15 cellular contexts compared by ENCODE assay signal in the genomic region with DNA sequence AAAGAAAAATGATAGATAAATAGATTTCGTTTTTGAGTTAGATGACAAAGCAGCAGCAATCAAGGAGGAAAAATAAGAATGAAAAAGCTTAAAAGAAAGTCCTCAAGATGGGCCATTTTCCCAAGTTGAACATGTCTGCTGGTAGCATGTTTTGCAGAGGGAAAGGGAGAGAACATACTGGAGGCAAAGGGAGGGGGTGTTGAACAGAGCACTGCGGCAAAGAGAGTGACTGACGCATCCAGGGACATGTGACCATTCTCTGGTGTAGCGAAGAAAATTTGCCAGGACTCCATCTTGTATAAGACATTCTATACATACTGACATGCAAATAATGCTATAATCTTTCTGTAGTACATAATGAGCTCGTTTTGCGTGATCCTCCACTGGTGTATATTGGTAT. TPM values are rescaled to one million over a fixed set of nuclear protein-coding genes. Genes with fewer than 3 reads are reported as not detected.
DNase-seq lines count a peak whose midpoint lies in the region; TF ChIP-seq lines count a peak whose summit lies in the region.
"Had no signal": no experiment of that assay in that cellular context is flagged by ENCODE, and none has a peak within 500 bp of the region (broad histone marks: within the 10 kb centered on the region; RNA-seq: fewer than 3 reads in every experiment).

No MANE protein-coding gene starts in this region.

- H3K36me3 ChIP-seq in HUES48 (ENCODE audit: control insufficient read depth, insufficient read depth, low read length) = no peaks in the 10 kb centered on the region
- no peaks in the 10 kb centered on the region for H3K36me3 ChIP-seq in tibial nerve
- H3K36me3 ChIP-seq: breast epithelium, suprapubic skin had no signal

- TF ChIP-seq POLR2A in tibial nerve (IDR thresholded peaks at IDR 0.05) = no peak

- H3K27me3 ChIP-seq in HUES48 (ENCODE audit: control insufficient read depth, insufficient read depth, low read length) (no peaks in the 10 kb centered on the region), tibial nerve (peaks cover 0 to 18% of the 10 kb centered on the region in 2 donors)
- H3K27me3 ChIP-seq: suprapubic skin had no signal

- peak in 1 of 2 donors; percentile 61 for TF ChIP-seq EP300 in tibial nerve (IDR thresholded peaks at IDR 0.05)

- 22 to 46% methylated on average over 6 of the region's 6 CpGs for WGBS in tibial nerve, 2 donors

- no peak overlapping the region for H3K9ac ChIP-seq in HUES48 (ENCODE audit: low read depth, low read length)

- no peak for TF ChIP-seq CTCF in astrocyte of the cerebellum (IDR thresholded peaks at IDR 0.05; ENCODE audit: low read depth, low read length, missing control alignments)
- TF ChIP-seq CTCF in retinal pigment epithelial cell (conservative IDR thresholded peaks at IDR 0.05; ENCODE audit: low read depth, low read length) = no peak
- TF ChIP-seq CTCF in tibial nerve (IDR thresholded peaks at IDR 0.05) = no peak

- no peak overlapping the region for H3K27ac ChIP-seq in HUES48 (ENCODE audit: low read depth, low read length)
- peak overlapping the region in 2 of 4 donors; percentile 4 to 67 for H3K27ac ChIP-seq in tibial nerve
- H3K27ac ChIP-seq: breast epithelium, PC-9, suprapubic skin had no signal

- H3K4me1 ChIP-seq in HUES48 (ENCODE audit: control insufficient read depth, insufficient read depth, low read length) (peaks cover 31% of the 10 kb centered on the region), tibial nerve (no peaks in the 10 kb centered on the region)
- H3K4me1 ChIP-seq: breast epithelium, suprapubic skin had no signal

- in situ Hi-C loops in astrocyte of the cerebellum (cut with HindIII; ENCODE audit: low sequenced_read_pairs) = no loop called here

- no peaks in the 10 kb centered on the region for H3K9me3 ChIP-seq in HUES48 (ENCODE audit: control insufficient read depth, insufficient read depth, low read length)
- no peaks in the 10 kb centered on the region for H3K9me3 ChIP-seq in tibial nerve
- H3K9me3 ChIP-seq: breast epithelium, suprapubic skin had no signal

- peak overlapping the region; percentile 45; the same call in 1 of the 2 replicates for H3K4me3 ChIP-seq in HUES48 (ENCODE audit: low read depth, low read length)
- peak overlapping the region; percentile 0 for H3K4me3 ChIP-seq in astrocyte of the cerebellum (ENCODE audit: low read depth, low read length)
- peak overlapping the region; percentile 1 for H3K4me3 ChIP-seq in retinal pigment epithelial cell (ENCODE audit: low read length)
- H3K4me3 ChIP-seq in tibial nerve = peak overlapping the region in 1 of 4 donors; percentile 33
- H3K4me3 ChIP-seq: breast epithelium, PC-9, suprapubic skin had no signal

- DNase-seq in astrocyte of the cerebellum (ENCODE audit: low read depth) (no peak), hypothalamus (lab: John Stamatoyannopoulos, UW) (peak in 42 of 51 donors; percentile 0 to 70 (median 30)), retinal pigment epithelial cell (ENCODE audit: low read depth) (no peak), NCI-H1436 treated with DMSO at 0.1 percent for 48 hours (lab: John Stamatoyannopoulos, UW) (no peak), dermis blood vessel endothelial cell (no peak), ecto neural progenitor cell (ENCODE audit: low spot score) (no peak), tibial nerve (ENCODE audit: low spot score in 2 of 2) (no peak)
- DNase-seq: activated CD4-positive, alpha-beta T cell treated with anti-CD3 and anti-CD28 coated beads, Interleukin-2, amount 10 ng/mL, durations not matched to agents 7 days and 5 days; CD8-positive, alpha-beta memory T cell; NCI-H2171; PC-9; T-helper 2 cell had no signal

RNA-seq across cellular contexts. Expression of a gene that starts 1.2 kb away (rescaled TPM):
- total RNA-seq in dermis blood vessel endothelial cell (0.17 and 0.23 TPM in 2 replicates), tibial nerve (100 to 1,000 TPM; 114 to 474 (median 277) TPM)
- total RNA-seq: CD8-positive, alpha-beta memory T cell had no signal

Comparison
In these comparisons a context has a peak if more than half of its experiments do, and no peak if none do; other contexts are left out.
1. DNase-seq: peak in hypothalamus (42 of 51); none in astrocyte of the cerebellum (single experiment), retinal pigment epithelial cell (single experiment), NCI-H1436 treated with DMSO at 0.1 percent for 48 hours (single experiment), dermis blood vessel endothelial cell (single experiment), ecto neural progenitor cell (single experiment) and tibial nerve (0 of 2).
2. RNA of a gene that starts 1.2 kb away (total RNA-seq): 114 to 474 TPM in tibial nerve; 0.17 to 0.23 TPM in dermis blood vessel endothelial cell; every median in the first group is over 10 times any median in the second.